In the genomic region with DNA sequence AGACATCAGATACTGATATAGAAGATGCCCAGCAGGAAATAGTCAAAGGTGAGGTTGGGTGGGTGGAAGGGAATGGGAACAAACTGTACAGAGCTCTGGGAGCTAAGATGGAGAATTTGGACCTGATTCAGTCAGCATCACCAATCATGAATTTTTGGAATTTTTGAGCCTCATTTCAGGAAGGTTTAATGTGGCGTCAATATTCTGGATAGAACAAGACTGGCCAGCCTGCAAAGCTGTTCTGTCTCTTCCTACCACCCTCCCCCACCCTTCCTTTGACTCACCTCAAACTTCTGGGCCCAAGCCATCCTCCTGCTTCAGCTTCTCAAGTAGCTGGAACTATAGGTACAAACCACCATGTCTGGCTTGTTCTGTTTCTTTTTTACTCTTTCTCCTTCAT, we compare ENCODE assay signal across 11 cellular contexts. TPM values are rescaled to one million over a fixed set of nuclear protein-coding genes. Genes with fewer than 3 reads are reported as not detected.
DNase-seq lines count a peak whose midpoint lies in the region; ATAC-seq and TF ChIP-seq lines count a peak whose summit lies in the region.
"Had no signal": no experiment of that assay in that cellular context is flagged by ENCODE, and none has a peak within 500 bp of the region (broad histone marks: within the 10 kb centered on the region; RNA-seq: fewer than 3 reads in every experiment).

No MANE protein-coding gene starts in this region.

- H3K36me3 ChIP-seq in HUES6 (ENCODE audit: control insufficient read depth, insufficient read depth, low read length) = no peaks in the 10 kb centered on the region
- H3K36me3 ChIP-seq in breast epithelium = no peaks in the 10 kb centered on the region
- peaks cover 6% of the 10 kb centered on the region for H3K36me3 ChIP-seq in lower lobe of right lung

- peaks cover 14% of the 10 kb centered on the region for H3K4me1 Mint-ChIP-seq in Calu3 (ENCODE audit: low read depth, unreplicated experiment)

- H3K9ac ChIP-seq in HUES6 (ENCODE audit: low read length) = peak overlapping the region; percentile 31

- TF ChIP-seq CTCF in AG10803 (conservative IDR thresholded peaks at IDR 0.05; ENCODE audit: low read length) (no peak), breast epithelium (IDR thresholded peaks at IDR 0.05) (no peak), lower lobe of right lung (IDR thresholded peaks at IDR 0.05) (no peak), Calu3 (IDR thresholded peaks at IDR 0.05; ENCODE audit: unreplicated experiment) (no peak)

- BruUV-seq in Calu3 (replicated peaks; lab: Mats Ljungman, UMichigan) = no TSS peak

- peak; percentile 35 to 60 for ATAC-seq in lower lobe of right lung
- no peak for ATAC-seq in GM21526 (IDR thresholded peaks at IDR 0.05; ENCODE audit: low FRiP score, unreplicated experiment)
- no peak for ATAC-seq in GM18909 (IDR thresholded peaks at IDR 0.05; ENCODE audit: poor library complexity, unreplicated experiment)
- ATAC-seq in left colon = no peak

- H3K4me1 ChIP-seq in HUES6 (ENCODE audit: control insufficient read depth, insufficient read depth, low read length) (peaks cover 38% of the 10 kb centered on the region), breast epithelium (no peaks in the 10 kb centered on the region), lower lobe of right lung (peaks cover 15% of the 10 kb centered on the region)

- H3K4me3 Mint-ChIP-seq in Calu3 (ENCODE audit: low read depth, unreplicated experiment) = no peak overlapping the region
- H3K4me3 Mint-ChIP-seq: activated naive CD8-positive, alpha-beta T cell treated with anti-CD3 and anti-CD28 coated beads, Interleukin-2, amount 10 ng/mL, durations not matched to agents 7 days and 5 days had no signal

- no peaks in the 10 kb centered on the region for H3K27me3 Mint-ChIP-seq in Calu3 (ENCODE audit: unreplicated experiment)
- H3K27me3 Mint-ChIP-seq: activated naive CD8-positive, alpha-beta T cell treated with anti-CD3 and anti-CD28 coated beads, Interleukin-2, amount 10 ng/mL, durations not matched to agents 7 days and 5 days had no signal

- H3K4me3 ChIP-seq in AG10803 (ENCODE audit: low read length) (no peak overlapping the region), HUES6 (ENCODE audit: low read depth, low read length) (peak overlapping the region; percentile 8; the same call in 1 of the 2 replicates), breast epithelium (no peak overlapping the region), lower lobe of right lung (no peak overlapping the region)
- H3K4me3 ChIP-seq: tibial nerve had no signal

- H3K27ac ChIP-seq in HUES6 (ENCODE audit: low read depth, low read length) (peak overlapping the region; percentile 65), breast epithelium (peak overlapping the region; percentile 8 to 58), lower lobe of right lung (no peak overlapping the region)

- CTCF ChIA-PET in Calu3 (lab: Charles Lee) = interaction anchor here (0.6 to 0.9 kb wide), 2 partner anchors 12 to 74 kb away, joined by 3 to 5 read pairs; no protein-coding TSS in a partner anchor

- no peak for TF ChIP-seq POLR2A in breast epithelium (IDR thresholded peaks at IDR 0.05)

- H3K27ac Mint-ChIP-seq in Calu3 (ENCODE audit: unreplicated experiment) = no peak overlapping the region

- no peaks in the 10 kb centered on the region for H3K9me3 Mint-ChIP-seq in Calu3 (ENCODE audit: low read depth, unreplicated experiment)
- H3K9me3 Mint-ChIP-seq: activated naive CD8-positive, alpha-beta T cell treated with anti-CD3 and anti-CD28 coated beads, Interleukin-2, amount 10 ng/mL, durations not matched to agents 7 days and 5 days had no signal

- H3K27me3 ChIP-seq in HUES6 (ENCODE audit: control insufficient read depth, insufficient read depth, low read length) (no peaks in the 10 kb centered on the region), breast epithelium (no peaks in the 10 kb centered on the region), lower lobe of right lung (ENCODE audit: low read depth) (no peaks in the 10 kb centered on the region)
- H3K27me3 ChIP-seq: tibial nerve had no signal

- no peaks in the 10 kb centered on the region for H3K36me3 Mint-ChIP-seq in Calu3 (ENCODE audit: insufficient read depth, unreplicated experiment)

- peak; percentile 38 for DNase-seq in AG10803 (ENCODE audit: low read depth)
- DNase-seq in breast epithelium (ENCODE audit: low spot score in 2 of 2) = peak in 1 of 2 donors; percentile 40
- no peak for DNase-seq in lower lobe of right lung
- no peak for DNase-seq in Calu3
- no peak for DNase-seq in left colon
- DNase-seq: activated naive CD8-positive, alpha-beta T cell treated with anti-CD3 and anti-CD28 coated beads, Interleukin-2, amount 10 ng/mL, durations not matched to agents 7 days and 5 days; stimulated activated CD4-positive, alpha-beta T cell treated with anti-CD3 and anti-CD28 coated beads, Interleukin-4, amount 100 ng/mL, for 4 hours had no signal

- no peaks in the 10 kb centered on the region for H3K9me3 ChIP-seq in HUES6 (ENCODE audit: control insufficient read depth, insufficient read depth, low read depth, low read length)
- no peaks in the 10 kb centered on the region for H3K9me3 ChIP-seq in breast epithelium
- H3K9me3 ChIP-seq in lower lobe of right lung = no peaks in the 10 kb centered on the region
- H3K9me3 ChIP-seq: tibial nerve had no signal

- intact Hi-C loops in breast epithelium (cut with DNase I; ENCODE audit: low total_unique reads) = no loop called here
- intact Hi-C loops in lower lobe of right lung (cut with DNase I) = no loop called here
- intact Hi-C loops in Calu3 (cut with micrococcal nuclease; ENCODE audit: unreplicated experiment) = no loop called here
- intact Hi-C loops in left colon (cut with DNase I, micrococcal nuclease) = no loop called here

RNA-seq across cellular contexts. Expression of a gene that starts 32.6 kb away (rescaled TPM):
- 10 to 100 TPM; 27.8 to 51.7 (median 38.0) TPM for total RNA-seq in breast epithelium
- total RNA-seq in lower lobe of right lung = 36.2 TPM
- 50.9 and 52.1 TPM in 2 replicates for total RNA-seq in Calu3 (2022)
- total RNA-seq in left colon = 10 to 100 TPM; 37.0 to 42.2 TPM

RNA-seq across cellular contexts. Expression of a gene that starts 50.0 kb away (rescaled TPM):
- total RNA-seq in breast epithelium = 1 to 10 TPM in 2 of 3 donors, under 1 TPM in 1; 0.96 to 2.3 (median 1.6) TPM
- total RNA-seq in lower lobe of right lung = 2.4 TPM
- 4.4 and 4.9 TPM in 2 replicates for total RNA-seq in Calu3 (2022)
- total RNA-seq in left colon = 1 to 10 TPM; 2.1 to 3.7 TPM

Comparison
In these comparisons a context has a peak if more than half of its experiments do, and no peak if none do; other contexts are left out.
1. ATAC-seq: peak in lower lobe of right lung (2 of 2); none in GM21526 (single experiment), GM18909 (single experiment) and left colon (single experiment).